In the genomic region with DNA sequence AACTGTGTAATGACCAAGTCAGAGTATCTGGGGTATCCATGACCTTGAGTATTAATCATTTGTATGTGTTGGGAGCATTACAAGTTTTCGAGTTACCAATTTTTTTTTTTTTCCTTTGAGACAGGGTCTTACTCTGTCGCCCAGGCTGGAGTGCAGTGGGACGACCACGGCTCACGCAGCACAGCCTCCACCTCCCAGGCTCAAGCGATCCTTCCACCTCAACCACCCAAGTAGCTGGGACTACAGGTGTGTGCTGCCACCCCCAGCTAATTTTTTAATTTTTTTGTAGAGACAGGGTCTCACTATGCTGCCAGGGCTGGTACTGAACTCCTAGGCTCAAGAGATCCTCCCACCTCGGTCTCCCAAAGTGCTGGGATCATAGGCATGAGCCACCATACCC, we compare ENCODE assay signal across 10 cellular contexts. TPM values are rescaled to one million over a fixed set of nuclear protein-coding genes. Genes with fewer than 3 reads are reported as not detected.
A peak's percentile ranks its signal among the peaks of the same experiment; 100 is the strongest.
DNase-seq lines count a peak whose midpoint lies in the region; FAIRE-seq and TF ChIP-seq lines count a peak whose summit lies in the region.
"Had no signal": no experiment of that assay in that cellular context is flagged by ENCODE, and none has a peak within 500 bp of the region (broad histone marks: within the 10 kb centered on the region; RNA-seq: fewer than 3 reads in every experiment).

No MANE protein-coding gene starts in this region.

- no peak for FAIRE-seq in kidney (lab: Jason Lieb, UNC)
- FAIRE-seq in GM19239 (lab: Jason Lieb, UNC): no peak
- FAIRE-seq: A204.1 had no signal

- no peak for TF ChIP-seq CTCF in kidney (IDR thresholded peaks at IDR 0.05; ENCODE audit: borderline replicate concordance, extremely low read depth, insufficient read depth)

- H3K27ac Mint-ChIP-seq in T-helper 2 cell treated with Interferon-gamma antibody and Interleukin-4, amounts not matched to agents 5 μg/mL and 100 μg/mL, for 36 hours: peak overlapping the region; percentile 89
- H3K27ac Mint-ChIP-seq in activated naive CD8-positive, alpha-beta T cell treated with anti-CD3 and anti-CD28 coated beads for 36 hours: peak overlapping the region; percentile 97

- H3K36me3 Mint-ChIP-seq in T-helper 2 cell treated with Interferon-gamma antibody and Interleukin-4, amounts not matched to agents 5 μg/mL and 100 μg/mL, for 36 hours (ENCODE audit: low read depth): peaks cover 52% of the 10 kb centered on the region
- H3K36me3 Mint-ChIP-seq in activated naive CD8-positive, alpha-beta T cell treated with anti-CD3 and anti-CD28 coated beads for 36 hours: peaks cover 38% of the 10 kb centered on the region

- peak overlapping the region; percentile 58 for H3K4me3 Mint-ChIP-seq in T-helper 2 cell treated with Interferon-gamma antibody and Interleukin-4, amounts not matched to agents 5 μg/mL and 100 μg/mL, for 36 hours
- H3K4me3 Mint-ChIP-seq in activated naive CD8-positive, alpha-beta T cell treated with anti-CD3 and anti-CD28 coated beads for 36 hours: no peak overlapping the region

- H3K36me3 ChIP-seq in kidney (ENCODE audit: control insufficient read depth in 1 of 2, insufficient read depth in 2 of 2, low read length in 2 of 2): peaks cover 14 to 16% of the 10 kb centered on the region in 2 donors
- peaks cover 0 to 19% (median 15%) of the 10 kb centered on the region in 5 donors for H3K36me3 ChIP-seq in subcutaneous abdominal adipose tissue (ENCODE audit: control insufficient read depth in 5 of 5, insufficient read depth in 5 of 5, low read length in 5 of 5)

- H3K27me3 ChIP-seq in subcutaneous abdominal adipose tissue (ENCODE audit: control insufficient read depth in 5 of 5, insufficient read depth in 4 of 5, low read length in 5 of 5): no peaks in the 10 kb centered on the region

- intact Hi-C loops in kidney (cut with DNase I): no loop called here

- no peaks in the 10 kb centered on the region for H3K9me3 Mint-ChIP-seq in T-helper 2 cell treated with Interferon-gamma antibody and Interleukin-4, amounts not matched to agents 5 μg/mL and 100 μg/mL, for 36 hours
- H3K9me3 Mint-ChIP-seq in activated naive CD8-positive, alpha-beta T cell treated with anti-CD3 and anti-CD28 coated beads for 36 hours: peaks cover 2% of the 10 kb centered on the region

- H3K27ac ChIP-seq in kidney (ENCODE audit: low read depth in 2 of 2, low read length in 2 of 2) (peak overlapping the region; percentile 95), subcutaneous abdominal adipose tissue (ENCODE audit: low read depth, low read length) (peak overlapping the region; percentile 86)

- H3K4me3 ChIP-seq in kidney (ENCODE audit: low read length in 2 of 2) (no peak overlapping the region), subcutaneous abdominal adipose tissue (ENCODE audit: low read depth in 1 of 5, low read length in 5 of 5) (no peak overlapping the region)

- H3K4me1 ChIP-seq in kidney (ENCODE audit: control insufficient read depth in 1 of 2, insufficient read depth in 1 of 2, low read depth in 1 of 2, low read length in 2 of 2): peaks cover 44 to 53% of the 10 kb centered on the region in 2 donors
- H3K4me1 ChIP-seq in subcutaneous abdominal adipose tissue (ENCODE audit: control insufficient read depth in 5 of 5, insufficient read depth in 5 of 5, low read length in 5 of 5): peaks cover 33 to 88% (median 73%) of the 10 kb centered on the region in 5 donors

- H3K27me3 Mint-ChIP-seq in T-helper 2 cell treated with Interferon-gamma antibody and Interleukin-4, amounts not matched to agents 5 μg/mL and 100 μg/mL, for 36 hours (ENCODE audit: low read depth): no peaks in the 10 kb centered on the region
- no peaks in the 10 kb centered on the region for H3K27me3 Mint-ChIP-seq in activated naive CD8-positive, alpha-beta T cell treated with anti-CD3 and anti-CD28 coated beads for 36 hours

- H3K4me1 Mint-ChIP-seq in T-helper 2 cell treated with Interferon-gamma antibody and Interleukin-4, amounts not matched to agents 5 μg/mL and 100 μg/mL, for 36 hours (ENCODE audit: low read depth): peaks cover 55% of the 10 kb centered on the region
- peaks cover 35% of the 10 kb centered on the region for H3K4me1 Mint-ChIP-seq in activated naive CD8-positive, alpha-beta T cell treated with anti-CD3 and anti-CD28 coated beads for 36 hours

- no peaks in the 10 kb centered on the region for H3K9me3 ChIP-seq in kidney (ENCODE audit: control insufficient read depth in 1 of 2, low read length in 2 of 2)
- no peaks in the 10 kb centered on the region for H3K9me3 ChIP-seq in subcutaneous abdominal adipose tissue (ENCODE audit: control insufficient read depth in 5 of 5, low read length in 5 of 5)

- no peak for DNase-seq in T-helper 2 cell treated with Interferon-gamma antibody and Interleukin-4, amounts not matched to agents 5 μg/mL and 100 μg/mL, for 36 hours (ENCODE audit: low spot score)
- DNase-seq in T-helper 2 cell: no peak
- no peak for DNase-seq in activated naive CD8-positive, alpha-beta T cell treated with anti-CD3 and anti-CD28 coated beads for 36 hours
- DNase-seq in kidney: no peak
- DNase-seq in COLO668 (lab: John Stamatoyannopoulos, UW; ENCODE audit: unreplicated experiment): no peak
- no peak for DNase-seq in GM19239 (ENCODE audit: insufficient read length, low spot score)
- no peak for DNase-seq in SK-N-DZ (ENCODE audit: low spot score)

- H3K9ac ChIP-seq in kidney (ENCODE audit: low read length in 2 of 2) (peak overlapping the region in 1 of 2 donors; percentile 21), subcutaneous abdominal adipose tissue (ENCODE audit: low read length in 5 of 5) (peak overlapping the region in 1 of 5 donors; percentile 46)

RNA-seq across cellular contexts. Expression of a gene that starts 19.7 kb away (rescaled TPM):
- total RNA-seq in activated naive CD8-positive, alpha-beta T cell treated with anti-CD3 and anti-CD28 coated beads for 36 hours: 10 to 100 TPM; 20.7 to 26.9 TPM
- 32.5 TPM for total RNA-seq in kidney
- polyA plus RNA-seq in kidney (ENCODE audit: insufficient read depth, low read depth, low replicate concordance): 3.6 TPM
- polyA plus RNA-seq in SK-N-DZ (2014; cell fraction: cytosol; rRNA removed): 3.6 and 3.7 TPM in 2 replicates
- 2.5 and 4.4 TPM in 2 replicates for polyA plus RNA-seq in SK-N-DZ (2014; cell fraction: nucleus; rRNA removed)

RNA-seq across cellular contexts. Expression of a gene that starts 42.2 kb away (rescaled TPM):
- not detected for total RNA-seq in activated naive CD8-positive, alpha-beta T cell treated with anti-CD3 and anti-CD28 coated beads for 36 hours
- 0.41 TPM for total RNA-seq in kidney
- 50.4 TPM for polyA plus RNA-seq in kidney (ENCODE audit: insufficient read depth, low read depth, low replicate concordance)
- polyA plus RNA-seq in SK-N-DZ (2014; cell fraction: cytosol; rRNA removed): not detected in 2 replicates
- polyA plus RNA-seq in SK-N-DZ (2014; cell fraction: nucleus; rRNA removed): not detected in 2 replicates
- total RNA-seq: lower leg skin had no signal
